In the genomic region with DNA sequence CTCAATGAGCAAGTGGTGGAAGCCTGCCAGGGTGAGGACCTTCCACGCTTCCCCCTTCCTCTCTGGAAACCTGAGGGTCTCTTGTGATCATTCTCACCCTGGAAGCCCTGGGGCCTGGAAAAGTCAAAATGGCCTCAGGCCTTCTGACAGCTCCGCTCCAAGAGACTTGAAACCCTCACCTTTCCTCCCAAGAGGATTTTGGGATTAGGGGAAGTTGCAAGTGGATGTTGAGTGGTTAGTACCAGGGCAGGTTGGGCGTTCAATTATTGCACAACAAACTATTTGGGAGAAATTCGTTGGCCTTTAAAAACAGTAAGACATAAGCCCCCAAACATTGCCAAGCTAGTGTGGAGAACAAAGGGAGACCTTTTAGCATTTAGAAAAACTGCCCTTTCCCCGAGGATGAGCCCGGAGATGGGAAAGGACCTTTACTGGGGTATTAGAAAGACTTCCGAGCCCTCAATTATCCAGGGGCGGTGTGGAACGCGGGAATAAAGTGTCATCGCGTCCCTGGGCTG, we compare ENCODE assay signal across 19 cellular contexts. TPM values are rescaled to one million over a fixed set of nuclear protein-coding genes. Genes with fewer than 3 reads are reported as not detected.
DNase-seq lines count a peak whose midpoint lies in the region; ATAC-seq and TF ChIP-seq lines count a peak whose summit lies in the region.
"Had no signal": no experiment of that assay in that cellular context is flagged by ENCODE, and none has a peak within 500 bp of the region (broad histone marks: within the 10 kb centered on the region; RNA-seq: fewer than 3 reads in every experiment).

No MANE protein-coding gene starts in this region.

- H3K27ac ChIP-seq in BLaER1 treated with 17β-estradiol and CSF1 and Interleukin-3, amounts not matched to agents 10 nM and 100 nM: no peak overlapping the region
- H3K27ac ChIP-seq in gastroesophageal sphincter: no peak overlapping the region
- H3K27ac ChIP-seq: neutrophil, right lobe of liver, thyroid gland had no signal

- peak overlapping the region in 4 of 10 experiments; percentile 55 to 68 (median 59); a peak in 4 of 20 replicates for H3K4me3 ChIP-seq in BLaER1 treated with 17β-estradiol and CSF1 and Interleukin-3, amounts not matched to agents 10 nM and 100 nM
- no peak overlapping the region for H3K4me3 ChIP-seq in gastroesophageal sphincter
- H3K4me3 ChIP-seq: lung, right lobe of liver, thyroid gland had no signal

- peak overlapping the region; percentile 69 for H3K4me3 Mint-ChIP-seq in central memory CD8-positive, alpha-beta T cell
- H3K4me3 Mint-ChIP-seq in neural crest cell (peak overlapping the region; percentile 39), chondrocyte (ENCODE audit: unreplicated experiment) (no peak overlapping the region)

- H3K9me3 ChIP-seq in BLaER1 treated with 17β-estradiol and CSF1 and Interleukin-3, amounts not matched to agents 10 nM and 100 nM (replicated peaks in 1 of 11): peaks cover 22 to 57% (median 43%) of the 10 kb centered on the region in 11 experiments
- no peaks in the 10 kb centered on the region for H3K9me3 ChIP-seq in gastroesophageal sphincter
- H3K9me3 ChIP-seq: neutrophil, right lobe of liver, thyroid gland had no signal

- no peak overlapping the region for H3K9ac ChIP-seq in BLaER1 treated with 17β-estradiol and CSF1 and Interleukin-3, amounts not matched to agents 10 nM and 100 nM

- H3K36me3 ChIP-seq in BLaER1 treated with 17β-estradiol and CSF1 and Interleukin-3, amounts not matched to agents 10 nM and 100 nM: no peaks in the 10 kb centered on the region
- no peaks in the 10 kb centered on the region for H3K36me3 ChIP-seq in gastroesophageal sphincter
- H3K36me3 ChIP-seq: neutrophil, right lobe of liver, thyroid gland had no signal

- peak; percentile 18 for DNase-seq in GM13976 (ENCODE audit: low spot score)
- no peak for DNase-seq in central memory CD8-positive, alpha-beta T cell (ENCODE audit: low spot score in 2 of 2)
- no peak for DNase-seq in neural crest cell (ENCODE audit: low read depth, low spot score)
- no peak for DNase-seq in chondrocyte (ENCODE audit: low spot score)
- no peak for DNase-seq in inferior parietal cortex (ENCODE audit: extremely low spot score)
- DNase-seq: activated naive CD4-positive, alpha-beta T cell; DND-41; NCI-H1694 treated with DMSO at 0.1 percent for 48 hours; NCI-H446; stimulated activated CD4-positive, alpha-beta T cell treated with anti-CD3 and anti-CD28 coated beads, Interleukin-1b, Interleukin-23, amount 100 ng/mL, for 48 hours; thyroid gland had no signal

- H3K9me3 Mint-ChIP-seq in central memory CD8-positive, alpha-beta T cell: no peaks in the 10 kb centered on the region
- H3K9me3 Mint-ChIP-seq in neural crest cell (no peaks in the 10 kb centered on the region), chondrocyte (ENCODE audit: low read depth) (no peaks in the 10 kb centered on the region)

- H3K4me2 ChIP-seq in BLaER1 treated with 17β-estradiol and CSF1 and Interleukin-3, amounts not matched to agents 10 nM and 100 nM: peak overlapping the region in 10 of 11 experiments; percentile 75 to 90 (median 84); a peak in 15 of 22 replicates

- no peak for TF ChIP-seq CTCF in GM13976 (IDR thresholded peaks at IDR 0.05; ENCODE audit: borderline replicate concordance, control extremely low read depth, extremely low read depth, insufficient read depth, missing control alignments)
- no peak for TF ChIP-seq CTCF in neural crest cell (conservative IDR thresholded peaks at IDR 0.05)
- no peak for TF ChIP-seq CTCF in gastroesophageal sphincter (IDR thresholded peaks at IDR 0.05)
- no peak for TF ChIP-seq CTCF in chondrocyte (IDR thresholded peaks at IDR 0.05)

- H3K27me3 Mint-ChIP-seq in central memory CD8-positive, alpha-beta T cell: peaks cover 90% of the 10 kb centered on the region
- peaks cover 90% of the 10 kb centered on the region for H3K27me3 Mint-ChIP-seq in neural crest cell (ENCODE audit: low read depth)
- peaks cover 72% of the 10 kb centered on the region for H3K27me3 Mint-ChIP-seq in chondrocyte (ENCODE audit: low read depth)

- peaks cover 18 to 62% (median 30%) of the 10 kb centered on the region in 10 experiments; a peak in 19 of 20 replicates for H3K4me1 ChIP-seq in BLaER1 treated with 17β-estradiol and CSF1 and Interleukin-3, amounts not matched to agents 10 nM and 100 nM
- peaks cover 0 to 71% (median 46%) of the 10 kb centered on the region in 3 donors for H3K4me1 ChIP-seq in gastroesophageal sphincter

- 1 to 3% methylated on average over 9 of the region's 12 CpGs for WGBS in gastroesophageal sphincter (ENCODE audit: low coverage in 1 of 2), 2 donors

- in situ Hi-C loops in GM13976 (cut with MboI; ENCODE audit: low sequenced_read_pairs, unreplicated experiment): loop anchor here (10.0 to 25.0 kb wide), 3 partner anchors 397 to 1147 kb away; a partner anchor contains a TSS

- H3K27me3 ChIP-seq in BLaER1 treated with 17β-estradiol and CSF1 and Interleukin-3, amounts not matched to agents 10 nM and 100 nM: peaks cover 97 to 100% (median 100%) of the 10 kb centered on the region in 11 experiments
- peaks cover 100% of the 10 kb centered on the region for H3K27me3 ChIP-seq in gastroesophageal sphincter

- no peak for ATAC-seq in central memory CD8-positive, alpha-beta T cell (replicated peaks; ENCODE audit: extremely low read depth, poor library complexity, severe bottlenecking)
- ATAC-seq in GM18868 (IDR thresholded peaks at IDR 0.05; ENCODE audit: unreplicated experiment) (no peak), gastroesophageal sphincter (no peak)
- ATAC-seq: right lobe of liver had no signal

- peak overlapping the region; percentile 7 for H3K27ac Mint-ChIP-seq in central memory CD8-positive, alpha-beta T cell (ENCODE audit: low read depth)
- H3K27ac Mint-ChIP-seq in neural crest cell (ENCODE audit: unreplicated experiment): no peak overlapping the region
- no peak overlapping the region for H3K27ac Mint-ChIP-seq in chondrocyte (ENCODE audit: unreplicated experiment)

- H4K20me1 ChIP-seq in BLaER1 treated with 17β-estradiol and CSF1 and Interleukin-3, amounts not matched to agents 10 nM and 100 nM: peaks cover 0 to 80% (median 52%) of the 10 kb centered on the region in 11 experiments; a peak in 16 of 22 replicates

- H3K36me3 Mint-ChIP-seq in central memory CD8-positive, alpha-beta T cell (ENCODE audit: insufficient read depth): peaks cover 16% of the 10 kb centered on the region
- H3K36me3 Mint-ChIP-seq in neural crest cell (ENCODE audit: low read depth) (no peaks in the 10 kb centered on the region), chondrocyte (ENCODE audit: low read depth) (peaks cover 2% of the 10 kb centered on the region)

- peaks cover 32% of the 10 kb centered on the region for H3K4me1 Mint-ChIP-seq in central memory CD8-positive, alpha-beta T cell
- H3K4me1 Mint-ChIP-seq in neural crest cell (peaks cover 28% of the 10 kb centered on the region), chondrocyte (ENCODE audit: low read depth) (peaks cover 41% of the 10 kb centered on the region)

- TF ChIP-seq POLR2A in gastroesophageal sphincter (IDR thresholded peaks at IDR 0.05): no peak

- no peak for TF ChIP-seq EP300 in gastroesophageal sphincter (IDR thresholded peaks at IDR 0.05)

RNA-seq across cellular contexts. Expression of a gene that starts 4.7 kb away (rescaled TPM):
- total RNA-seq in neural crest cell: not detected in 2 replicates
- total RNA-seq in gastroesophageal sphincter: not detected
- total RNA-seq in chondrocyte: not detected in 3 replicates
- total RNA-seq: fibroblast of villous mesenchyme, HT-29, lung, right lobe of liver had no signal
